In genomic region chr2:71554706-71555056, GRCh38 we compare ENCODE assay signal across 1 cellular context.
TF ChIP-seq lines count a peak whose summit lies in the region.

No MANE protein-coding gene starts in this region.

TF ChIP-seq in SK-N-SH treated with all-trans-retinoic acid at 6 μM for 48 hours, 23 proteins besides CTCF, POLR2A, EP300 and RAD21 (continued from another document):
- TF ChIP-seq TCF4 (CRISPR knock-in tag; IDR thresholded peaks at IDR 0.05; ENCODE audit: borderline replicate concordance) = no peak
